In genomic region chr3:19957354-19957753, GRCh38 we compare ENCODE assay signal across 14 cellular contexts. TPM values are rescaled to one million over a fixed set of nuclear protein-coding genes. Genes with fewer than 3 reads are reported as not detected.
DNase-seq lines count a peak whose midpoint lies in the region; ATAC-seq and TF ChIP-seq lines count a peak whose summit lies in the region.
"Not testable (repeated sequence)": the region's sequence is repeated elsewhere in the genome, so short reads cannot be mapped to it uniquely, and the experiment has no call there.
"Had no signal": no experiment of that assay in that cellular context is flagged by ENCODE, and none has a peak within 500 bp of the region (broad histone marks: within the 10 kb centered on the region; RNA-seq: fewer than 3 reads in every experiment).

No MANE protein-coding gene starts in this region.

- not testable (repeated sequence) for H3K9ac ChIP-seq in PC-3 (ENCODE audit: low read length)

- not testable (repeated sequence) for H3K27me3 Mint-ChIP-seq in CD8-positive, alpha-beta T cell (ENCODE audit: low read depth)

- not testable (repeated sequence) for H3K4me2 ChIP-seq in PC-3 (ENCODE audit: low read length)

- not testable (repeated sequence) for H2AFZ ChIP-seq in PC-3 (ENCODE audit: low read length)

- POLR2A ChIA-PET in CD8-positive, alpha-beta T cell (lab: Charles Lee): interaction anchor here (0.6 to 1.1 kb wide), 2 partner anchors 66 to 1881 kb away, joined by 3 read pairs; no protein-coding TSS in a partner anchor
- POLR2A ChIA-PET in HEK293T (lab: Yijun Ruan, JAX): not testable (repeated sequence)
- POLR2A ChIA-PET in PC-3 (lab: Charles Lee; ENCODE audit: unreplicated experiment): interaction anchor here (0.6 kb wide), 1 partner anchor 34 kb away, joined by 3 read pairs; no protein-coding TSS in a partner anchor

- not testable (repeated sequence) for H3K9me2 ChIP-seq in PC-3 (replicated peaks; ENCODE audit: low read length)

- DNase-seq in CD8-positive, alpha-beta T cell; HEK293T (ENCODE audit: extremely low spot score); PC-3; left colon; mucosa of descending colon: not testable (repeated sequence)
- DNase-seq in ELF-1 (ENCODE audit: low read depth, low spot score) (peak; percentile 58), brain microvascular endothelial cell (peak; percentile 8)

- H3F3A ChIP-seq in PC-3 (ENCODE audit: low read length, unreplicated experiment): not testable (repeated sequence)

- H3K9me3 ChIP-seq in CD8-positive, alpha-beta T cell (ENCODE audit: low read length); PC-3 (ENCODE audit: low read length); mucosa of descending colon: not testable (repeated sequence)

- not testable (repeated sequence) for H3K9me3 Mint-ChIP-seq in CD8-positive, alpha-beta T cell

- not testable (repeated sequence) for BruUV-seq in PC-3 (replicated peaks; lab: Mats Ljungman, UMichigan)

- in situ Hi-C loops in brain microvascular endothelial cell (cut with HindIII; ENCODE audit: low pct_ligation_motif_present, low sequenced_read_pairs): not testable (repeated sequence)

- peak overlapping the region; percentile 32 for H3K27ac Mint-ChIP-seq in CD8-positive, alpha-beta T cell

- H3K79me2 ChIP-seq in PC-3 (ENCODE audit: low read length): peaks cover 97% of the 10 kb centered on the region

- not testable (repeated sequence) for ATAC-seq in CD8-positive, alpha-beta T cell
- peak; percentile 27; the same call in 1 of the 2 replicates for ATAC-seq in PC-3
- ATAC-seq in left colon: peak; percentile 20
- peak; percentile 14 for ATAC-seq in mucosa of descending colon

- H3K4me1 ChIP-seq in CD8-positive, alpha-beta T cell (ENCODE audit: insufficient read depth, low read length); PC-3 (ENCODE audit: insufficient read depth, low read length); mucosa of descending colon (ENCODE audit: low read depth): not testable (repeated sequence)

- H4K20me1 ChIP-seq in PC-3 (ENCODE audit: low read length): peaks cover 26% of the 10 kb centered on the region; the same call in 1 of the 2 replicates

- peaks cover 81% of the 10 kb centered on the region for H3K36me3 Mint-ChIP-seq in CD8-positive, alpha-beta T cell

- peaks cover 11% of the 10 kb centered on the region for H3K36me3 ChIP-seq in CD8-positive, alpha-beta T cell (ENCODE audit: insufficient read depth, low read length)
- H3K36me3 ChIP-seq in PC-3 (ENCODE audit: low read depth, low read length): peaks cover 29% of the 10 kb centered on the region; the same call in 1 of the 2 replicates
- H3K36me3 ChIP-seq in brain microvascular endothelial cell (replicated peaks): peaks cover 23% of the 10 kb centered on the region
- not testable (repeated sequence) for H3K36me3 ChIP-seq in mucosa of descending colon (ENCODE audit: low read depth)

- not testable (repeated sequence) for TF ChIP-seq CTCF in CD8-positive, alpha-beta T cell (IDR thresholded peaks at IDR 0.05); PC-3 (conservative IDR thresholded peaks at IDR 0.05; ENCODE audit: low read depth, low read length); brain microvascular endothelial cell (IDR thresholded peaks at IDR 0.05; ENCODE audit: low read depth, low read length, missing control alignments); mucosa of descending colon (IDR thresholded peaks at IDR 0.05)

- CTCF ChIA-PET in CD8-positive, alpha-beta T cell (lab: Charles Lee): interaction anchor here (1.0 kb wide), 1 partner anchor 10 kb away, joined by 4 read pairs; no protein-coding TSS in a partner anchor
- CTCF ChIA-PET in HEK293T (lab: Yijun Ruan, JAX): interaction anchor here (0.7 kb wide), 1 partner anchor 1895 kb away, joined by 6 read pairs; no protein-coding TSS in a partner anchor
- CTCF ChIA-PET in PC-3 (lab: Charles Lee): not testable (repeated sequence)

- H3K4me1 Mint-ChIP-seq in CD8-positive, alpha-beta T cell (ENCODE audit: low read depth): peaks cover 83% of the 10 kb centered on the region

- not testable (repeated sequence) for H3K27me3 ChIP-seq in CD8-positive, alpha-beta T cell (ENCODE audit: insufficient read depth, low read length); PC-3 (ENCODE audit: low read length); brain microvascular endothelial cell (replicated peaks)

- not testable (repeated sequence) for H3K27ac ChIP-seq in CD8-positive, alpha-beta T cell (ENCODE audit: low read depth, low read length); PC-3 (ENCODE audit: low read length); brain microvascular endothelial cell

- intact Hi-C loops in CD8-positive, alpha-beta T cell (cut with DNase I, micrococcal nuclease); PC-3 (cut with micrococcal nuclease); left colon (cut with DNase I, micrococcal nuclease); mucosa of descending colon (cut with DNase I, micrococcal nuclease): not testable (repeated sequence)

- H3K4me3 Mint-ChIP-seq in CD8-positive, alpha-beta T cell: not testable (repeated sequence)

- H3K4me3 ChIP-seq in CD8-positive, alpha-beta T cell (ENCODE audit: low read depth, low read length); PC-3 (ENCODE audit: low read length); brain microvascular endothelial cell (ENCODE audit: low read depth, low read length); mucosa of descending colon: not testable (repeated sequence)

TF ChIP-seq in HEK293T, 16 proteins besides CTCF, POLR2A, EP300 and RAD21:
- TF ChIP-seq ZNF384 (IDR thresholded peaks at IDR 0.05): 0 out of 2 replicates have a peak, but pooled peaks have one; percentile 40

RNA-seq across cellular contexts. Expression of gene RAB5A, which starts 10.5 kb away (rescaled TPM):
- total RNA-seq in CD8-positive, alpha-beta T cell: 100 to 1,000 TPM; 120 to 121 TPM
- total RNA-seq in PC-3 (2014; rRNA removed) (61.3 and 86.8 TPM in 2 replicates), left colon (10 to 100 TPM; 67.1 to 75.5 TPM), mucosa of descending colon (10 to 100 TPM; 68.6 to 73.4 (median 69.2) TPM)

RNA-seq across cellular contexts. Expression of gene EFHB, which starts 23.3 kb away (rescaled TPM):
- total RNA-seq in CD8-positive, alpha-beta T cell: 1 to 10 TPM in 1 of 2 experiments, under 1 TPM in 1; 0.44 to 1.9 TPM
- total RNA-seq in PC-3 (2014; rRNA removed) (not detected in 2 replicates), left colon (1 to 10 TPM in 1 of 2 donors, under 1 TPM in 1; 0.55 to 2.4 TPM), mucosa of descending colon (1 to 10 TPM in 1 of 3 donors, not detected in 2; 1.1 TPM)
- total RNA-seq: G401 had no signal

RNA-seq across cellular contexts. Expression of gene PP2D1, which starts 54.7 kb away (rescaled TPM):
- not detected for total RNA-seq in CD8-positive, alpha-beta T cell
- not detected in 2 replicates for total RNA-seq in PC-3 (2014; rRNA removed)
- not detected for total RNA-seq in left colon
- not detected for total RNA-seq in mucosa of descending colon
- total RNA-seq: B cell; CD8-positive, alpha-beta memory T cell; G401; GM12878; H1; H9; HFFc6 had no signal
